Comparison of ENCODE assay signal across 7 cellular contexts in the genomic region with DNA sequence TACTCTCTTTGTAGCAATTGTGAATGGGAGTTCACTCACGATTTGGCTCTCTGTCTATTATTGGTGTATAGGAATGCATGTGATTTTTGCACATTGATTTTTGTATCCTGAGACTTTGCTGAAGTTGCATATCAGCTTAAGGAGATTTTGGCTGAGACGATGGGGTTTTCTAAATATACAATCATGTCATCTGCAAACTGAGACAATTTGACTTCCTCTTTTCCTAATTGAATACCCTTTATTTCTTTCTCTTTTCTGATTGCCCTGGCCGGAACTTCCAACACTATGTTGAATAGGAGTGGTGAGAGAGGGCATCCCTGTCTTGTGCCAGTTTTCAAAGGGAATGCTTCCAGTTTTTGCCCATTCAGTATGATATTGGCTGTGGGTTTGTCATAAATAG. TPM values are rescaled to one million over a fixed set of nuclear protein-coding genes. Genes with fewer than 3 reads are reported as not detected.
A peak's percentile ranks its signal among the peaks of the same experiment; 100 is the strongest.
DNase-seq lines count a peak whose midpoint lies in the region; ATAC-seq, FAIRE-seq and TF ChIP-seq lines count a peak whose summit lies in the region.
"Not testable (repeated sequence)": the region's sequence is repeated elsewhere in the genome, so short reads cannot be mapped to it uniquely, and the experiment has no call there.

No MANE protein-coding gene starts in this region.

- not testable (repeated sequence) for H3K4me2 ChIP-seq in GM12878 (ENCODE audit: control insufficient read depth, insufficient read depth)

- TF ChIP-seq EP300 in GM12878 (IDR thresholded peaks at IDR 0.05; ENCODE audit: borderline replicate concordance in 1 of 2, control insufficient read depth in 1 of 2, low read depth in 2 of 2, low read length in 2 of 2): not testable (repeated sequence)

- H3K79me2 ChIP-seq in GM12878 (ENCODE audit: control insufficient read depth, insufficient read depth, low read length): not testable (repeated sequence)

- peaks cover 73% of the 10 kb centered on the region for H3K36me3 Mint-ChIP-seq in CD4-positive, CD25-positive, alpha-beta regulatory T cell
- H3K36me3 Mint-ChIP-seq in activated B cell treated with CpG ODN at 0.5 μM for 24 hours (ENCODE audit: low read depth) (peaks cover 79% of the 10 kb centered on the region), naive B cell (peaks cover 35 to 41% of the 10 kb centered on the region in 2 donors)
- peaks cover 18 to 58% of the 10 kb centered on the region in 2 donors for H3K36me3 Mint-ChIP-seq in activated T-cell treated with anti-CD3 and anti-CD28 coated beads, Interleukin-2, amount 50 U/mL, for 72 hours (ENCODE audit: insufficient read depth in 2 of 2)
- H3K36me3 Mint-ChIP-seq in stimulated activated naive B cell treated with anti-CD40 and anti-IgM and Interleukin-4, amounts not matched to agents 10 μg/mL and 1 μg/mL and 100 μg/mL, for 72 hours: peaks cover 56 to 71% of the 10 kb centered on the region in 2 donors

- POLR2A ChIA-PET in activated B cell treated with CpG ODN at 0.5 μM for 24 hours (lab: Charles Lee): interaction anchor here (1.2 kb wide), 1 partner anchor 8 kb away, joined by 4 read pairs; no protein-coding TSS in a partner anchor
- POLR2A ChIA-PET in GM12878 (lab: Charles Lee): not testable (repeated sequence)

- ATAC-seq in CD4-positive, CD25-positive, alpha-beta regulatory T cell (ENCODE audit: low read depth in 2 of 2); activated B cell treated with CpG ODN at 0.5 μM for 24 hours (ENCODE audit: low read depth); activated T-cell treated with anti-CD3 and anti-CD28 coated beads, Interleukin-2, amount 50 U/mL, for 72 hours (replicated peaks in 1 of 2); GM12878; naive B cell (ENCODE audit: low read depth in 2 of 2); stimulated activated naive B cell treated with anti-CD40 and anti-IgM and Interleukin-4, amounts not matched to agents 10 μg/mL and 1 μg/mL and 100 μg/mL, for 72 hours (replicated peaks): not testable (repeated sequence)

- H3K36me3 ChIP-seq in CD4-positive, CD25-positive, alpha-beta regulatory T cell (ENCODE audit: control insufficient read depth, insufficient read depth, low read length): peaks cover 31% of the 10 kb centered on the region
- H3K36me3 ChIP-seq in GM12878 (ENCODE audit: control insufficient read depth in 2 of 2, insufficient read depth in 2 of 2, low read length in 1 of 2): peaks cover 7 to 17% of the 10 kb centered on the region in 2 experiments

- not testable (repeated sequence) for DNase-seq in CD4-positive, CD25-positive, alpha-beta regulatory T cell; GM12891 (ENCODE audit: insufficient read length, low spot score); activated B cell treated with CpG ODN at 0.5 μM for 24 hours; activated T-cell treated with anti-CD3 and anti-CD28 coated beads, Interleukin-2, amount 50 U/mL, for 72 hours; GM12878 (ENCODE audit: low read depth, low spot score); naive B cell; stimulated activated naive B cell treated with anti-CD40 and anti-IgM and Interleukin-4, amounts not matched to agents 10 μg/mL and 1 μg/mL and 100 μg/mL, for 72 hours

- SMC1A ChIA-PET in GM12878 (lab: Charles Lee; ENCODE audit: uncharacterized antibody, unreplicated experiment): interaction anchor here (0.7 to 1.0 kb wide), 2 partner anchors 26 to 32 kb away, joined by 3 to 4 read pairs; no protein-coding TSS in a partner anchor

- H3K4me1 Mint-ChIP-seq in CD4-positive, CD25-positive, alpha-beta regulatory T cell: peaks cover 19 to 88% (median 65%) of the 10 kb centered on the region in 4 donors
- H3K4me1 Mint-ChIP-seq in activated B cell treated with CpG ODN at 0.5 μM for 24 hours: peaks cover 56% of the 10 kb centered on the region
- H3K4me1 Mint-ChIP-seq in activated T-cell treated with anti-CD3 and anti-CD28 coated beads, Interleukin-2, amount 50 U/mL, for 72 hours (ENCODE audit: low read depth): peaks cover 49% of the 10 kb centered on the region
- H3K4me1 Mint-ChIP-seq in naive B cell: peaks cover 42 to 71% (median 69%) of the 10 kb centered on the region in 3 donors
- H3K4me1 Mint-ChIP-seq in stimulated activated naive B cell treated with anti-CD40 and anti-IgM and Interleukin-4, amounts not matched to agents 10 μg/mL and 1 μg/mL and 100 μg/mL, for 72 hours: peaks cover 45 to 60% of the 10 kb centered on the region in 2 donors

- FAIRE-seq in GM12891 (lab: Jason Lieb, UNC); GM12878 (lab: Jason Lieb, UNC): not testable (repeated sequence)

- H3K27ac Mint-ChIP-seq in CD4-positive, CD25-positive, alpha-beta regulatory T cell: peak overlapping the region; percentile 44 to 99 (median 94)
- peak overlapping the region; percentile 75 for H3K27ac Mint-ChIP-seq in activated B cell treated with CpG ODN at 0.5 μM for 24 hours
- peak overlapping the region; percentile 38 for H3K27ac Mint-ChIP-seq in activated T-cell treated with anti-CD3 and anti-CD28 coated beads, Interleukin-2, amount 50 U/mL, for 72 hours
- peak overlapping the region in 4 of 6 donors; percentile 25 to 77 (median 71) for H3K27ac Mint-ChIP-seq in naive B cell
- H3K27ac Mint-ChIP-seq in stimulated activated naive B cell treated with anti-CD40 and anti-IgM and Interleukin-4, amounts not matched to agents 10 μg/mL and 1 μg/mL and 100 μg/mL, for 72 hours: peak overlapping the region; percentile 10

- H3K4me1 ChIP-seq in CD4-positive, CD25-positive, alpha-beta regulatory T cell (ENCODE audit: control insufficient read depth, insufficient read depth, low read length, poor library complexity, severe bottlenecking): peaks cover 44% of the 10 kb centered on the region
- H3K4me1 ChIP-seq in GM12878 (ENCODE audit: control insufficient read depth, insufficient read depth, low read length): not testable (repeated sequence)

- TF ChIP-seq RAD21 in GM12878 (IDR thresholded peaks at IDR 0.05; ENCODE audit: insufficient read depth, low read depth, low read length): not testable (repeated sequence)

- not testable (repeated sequence) for H3K9ac ChIP-seq in GM12878 (ENCODE audit: control insufficient read depth, insufficient read depth, low read length)

- not testable (repeated sequence) for H3K27me3 Mint-ChIP-seq in CD4-positive, CD25-positive, alpha-beta regulatory T cell; activated B cell treated with CpG ODN at 0.5 μM for 24 hours; activated T-cell treated with anti-CD3 and anti-CD28 coated beads, Interleukin-2, amount 50 U/mL, for 72 hours (ENCODE audit: low read depth); naive B cell; stimulated activated naive B cell treated with anti-CD40 and anti-IgM and Interleukin-4, amounts not matched to agents 10 μg/mL and 1 μg/mL and 100 μg/mL, for 72 hours

- not testable (repeated sequence) for H2AFZ ChIP-seq in GM12878 (ENCODE audit: control insufficient read depth, low read depth, low read length)

- H3K9me3 ChIP-seq in CD4-positive, CD25-positive, alpha-beta regulatory T cell (ENCODE audit: control insufficient read depth in 2 of 2, low read length in 2 of 2); GM12878 (replicated peaks; ENCODE audit: control insufficient read depth, insufficient read depth, low read length): not testable (repeated sequence)

- H3K27ac ChIP-seq in CD4-positive, CD25-positive, alpha-beta regulatory T cell (ENCODE audit: insufficient read depth, low read length, poor library complexity, severe bottlenecking); GM12878 (ENCODE audit: control insufficient read depth, insufficient read depth): not testable (repeated sequence)

- not testable (repeated sequence) for BruUV-seq in GM12878 (replicated peaks; lab: Mats Ljungman, UMichigan)

- WGBS in GM12878 (ENCODE audit: insufficient coverage, insufficient replicate concordance, low lambda C conversion rate, missing lambda C conversion rate): 10% methylated on average over 3 of the region's 3 CpGs

- TF ChIP-seq POLR2A in GM12891 (IDR thresholded peaks at IDR 0.05; ENCODE audit: low read depth, low read length); GM12878 (IDR thresholded peaks at IDR 0.05; ENCODE audit: low read depth, low read length): not testable (repeated sequence)

- RAD21 ChIA-PET in GM12878 (lab: Charles Lee; ENCODE audit: unreplicated experiment): not testable (repeated sequence)

- not testable (repeated sequence) for TF ChIP-seq CTCF in activated B cell treated with CpG ODN at 0.5 μM for 24 hours (IDR thresholded peaks at IDR 0.05); GM12878 (IDR thresholded peaks at IDR 0.05 in 2 of 3, conservative IDR thresholded peaks at IDR 0.05 in 1 of 3; ENCODE audit: control insufficient read depth in 2 of 3, extremely low read depth in 1 of 3, insufficient read depth in 1 of 3, low read depth in 3 of 3, low read length in 3 of 3)

- H3K4me3 Mint-ChIP-seq in CD4-positive, CD25-positive, alpha-beta regulatory T cell: peak overlapping the region; percentile 18 to 63 (median 53)
- peak overlapping the region; percentile 68 for H3K4me3 Mint-ChIP-seq in activated B cell treated with CpG ODN at 0.5 μM for 24 hours
- H3K4me3 Mint-ChIP-seq in activated T-cell treated with anti-CD3 and anti-CD28 coated beads, Interleukin-2, amount 50 U/mL, for 72 hours: not testable (repeated sequence)
- peak overlapping the region; percentile 4 to 70 (median 54) for H3K4me3 Mint-ChIP-seq in naive B cell
- H3K4me3 Mint-ChIP-seq in stimulated activated naive B cell treated with anti-CD40 and anti-IgM and Interleukin-4, amounts not matched to agents 10 μg/mL and 1 μg/mL and 100 μg/mL, for 72 hours: peak overlapping the region; percentile 63 to 64

- intact Hi-C loops in activated B cell treated with CpG ODN at 0.5 μM for 24 hours (cut with micrococcal nuclease): loop anchor here (1.0 kb wide), 1 partner anchor 8 kb away; no protein-coding TSS in a partner anchor
- intact Hi-C loops in GM12878 (cut with micrococcal nuclease; ENCODE audit: unreplicated experiment): not testable (repeated sequence)

- peaks cover 0 to 37% (median 8%) of the 10 kb centered on the region in 7 donors for H3K9me3 Mint-ChIP-seq in CD4-positive, CD25-positive, alpha-beta regulatory T cell
- not testable (repeated sequence) for H3K9me3 Mint-ChIP-seq in activated B cell treated with CpG ODN at 0.5 μM for 24 hours; activated T-cell treated with anti-CD3 and anti-CD28 coated beads, Interleukin-2, amount 50 U/mL, for 72 hours; naive B cell; stimulated activated naive B cell treated with anti-CD40 and anti-IgM and Interleukin-4, amounts not matched to agents 10 μg/mL and 1 μg/mL and 100 μg/mL, for 72 hours

- in situ Hi-C loops in GM12878 (cut with MboI): not testable (repeated sequence)

- CTCF ChIA-PET in activated B cell treated with CpG ODN at 0.5 μM for 24 hours (lab: Charles Lee); GM12878 (lab: Yijun Ruan, JAX): not testable (repeated sequence)

- not testable (repeated sequence) for H4K20me1 ChIP-seq in GM12878 (ENCODE audit: control insufficient read depth, insufficient read depth)

- H3K4me3 ChIP-seq in CD4-positive, CD25-positive, alpha-beta regulatory T cell (ENCODE audit: low read depth, low read length); GM12878: not testable (repeated sequence)

- H3K27me3 ChIP-seq in CD4-positive, CD25-positive, alpha-beta regulatory T cell (ENCODE audit: control insufficient read depth, insufficient read depth, low read length); GM12878 (replicated peaks in 1 of 2; ENCODE audit: control insufficient read depth in 2 of 2, insufficient read depth in 2 of 2, low read length in 1 of 2): not testable (repeated sequence)

RNA-seq across cellular contexts. Expression of gene CNTRL, which starts 54.6 kb away (rescaled TPM):
- total RNA-seq in CD4-positive, CD25-positive, alpha-beta regulatory T cell: 135 TPM
- 10 to 100 TPM; 12.2 to 17.8 (median 14.8) TPM for polyA plus RNA-seq in CD4-positive, CD25-positive, alpha-beta regulatory T cell
- polyA plus RNA-seq in GM12891 (2012; ENCODE audit: low read depth, missing spikeins): 16.9 TPM
- 98.4 and 110 TPM in 2 replicates for total RNA-seq in activated B cell treated with CpG ODN at 0.5 μM for 24 hours
- 10 to 100 TPM; 81.0 to 81.2 TPM for total RNA-seq in activated T-cell treated with anti-CD3 and anti-CD28 coated beads, Interleukin-2, amount 50 U/mL, for 72 hours
- total RNA-seq in GM12878 (2013; cell fraction: nucleolus; rRNA removed): 235 and 239 TPM in 2 replicates
- 34.3 and 37.5 TPM in 2 replicates for total RNA-seq in GM12878 (2014; rRNA removed)
- 65.4 and 66.3 TPM in 2 replicates for total RNA-seq in GM12878 (2014; rRNA removed; fragmentation: Illumina TruSeq; extraction: Trizol)
- total RNA-seq in GM12878 (2021): 48.2 and 50.8 TPM in 2 replicates
- 13.6 TPM for polyA plus RNA-seq in GM12878 (2011; ENCODE audit: low read depth)
- 59.0 and 81.7 TPM in 2 replicates for polyA plus RNA-seq in GM12878 (2011; rRNA removed)
- polyA plus RNA-seq in GM12878 (2011; cell fraction: cytosol; rRNA removed): 28.0 and 29.2 TPM in 2 replicates
- polyA plus RNA-seq in GM12878 (2011; cell fraction: nucleus; rRNA removed): 73.2 and 77.1 TPM in 2 replicates
- polyA plus RNA-seq in GM12878 (2012): 18.0 and 24.3 TPM in 2 replicates
- polyA plus RNA-seq in GM12878 (2014; fragmentation: Illumina TruSeq; extraction: Trizol): 53.9 and 66.5 TPM in 2 replicates
- polyA plus RNA-seq in GM12878 (2014; fragmentation: Nextera tagmentation; extraction: Ambion mirVana): 10 to 100 TPM; 20.0 to 22.0 TPM
- 27.2 and 32.1 TPM in 2 replicates for polyA plus RNA-seq in GM12878 (2014; rRNA removed)
- polyA plus RNA-seq in GM12878 (2016; fragmentation: Nextera tagmentation; extraction: Ambion mirVana): 10 to 100 TPM; 37.3 to 40.2 TPM
- 53.4 and 58.4 TPM in 2 replicates for polyA minus RNA-seq in GM12878 (2011; rRNA and poly(A)+ RNA removed)
- polyA minus RNA-seq in GM12878 (2011; cell fraction: cytosol; rRNA and poly(A)+ RNA removed): 21.1 and 23.3 TPM in 2 replicates
- polyA minus RNA-seq in GM12878 (2011; cell fraction: nucleus; rRNA and poly(A)+ RNA removed): 48.0 and 77.5 TPM in 2 replicates
- 10 to 100 TPM in 5 of 6 donors, 1 to 10 TPM in 1; 7.5 to 43.2 (median 20.5) TPM for polyA plus RNA-seq in naive B cell (ENCODE audit: low read depth in 6 of 6)

Comparison
In these comparisons a context has a peak if more than half of its experiments do, and no peak if none do; other contexts are left out.
1. H3K27ac Mint-ChIP-seq: peak in every context shown above with its lines; median percentile 94 in CD4-positive, CD25-positive, alpha-beta regulatory T cell; 75 in activated B cell treated with CpG ODN at 0.5 μM for 24 hours; 71 in naive B cell; 38 in activated T-cell treated with anti-CD3 and anti-CD28 coated beads, Interleukin-2, amount 50 U/mL, for 72 hours; 10 in stimulated activated naive B cell treated with anti-CD40 and anti-IgM and Interleukin-4, amounts not matched to agents 10 μg/mL and 1 μg/mL and 100 μg/mL, for 72 hours.